ENCODE assay signal across 1 cellular context in genomic region chr10:11895598-11895997, GRCh38.
TF ChIP-seq lines count a peak whose summit lies in the region.

No MANE protein-coding gene starts in this region.

TF ChIP-seq in K562, 482 proteins besides CTCF, POLR2A, EP300 and RAD21 (continued from another document):
- TF ChIP-seq ZNF146 (CRISPR knock-in tag; IDR thresholded peaks at IDR 0.05; ENCODE audit: unreplicated experiment) (peak; percentile 92), TAF9B (IDR thresholded peaks at IDR 0.05; ENCODE audit: partially characterized antibody) (no peak), SETDB1 (IDR thresholded peaks at IDR 0.05; ENCODE audit: low read length) (no peak)
